In the genomic region with DNA sequence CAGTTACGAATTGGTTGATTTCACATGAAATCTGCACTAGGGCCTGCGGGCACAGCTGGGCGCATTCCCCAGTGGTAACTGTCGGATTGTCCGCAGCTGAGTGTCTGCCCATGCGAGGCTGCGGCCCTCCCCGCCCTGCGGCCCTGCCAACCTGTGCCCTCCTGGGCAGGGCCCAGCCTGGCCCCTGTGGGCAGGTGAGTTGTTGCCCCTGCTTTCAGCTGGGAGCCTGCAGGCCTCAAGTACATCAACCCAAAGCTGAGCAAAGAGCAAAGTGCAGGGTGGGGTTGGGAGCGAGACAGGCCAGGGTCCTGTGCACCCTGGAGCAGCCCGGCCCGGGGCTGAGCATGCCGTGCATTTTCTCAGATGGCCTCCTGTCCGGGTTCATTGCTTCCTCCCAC, we compare ENCODE assay signal across 27 cellular contexts.
"Had no signal": no experiment of that assay in that cellular context is flagged by ENCODE, and none has a peak within 500 bp of the region (broad histone marks: within the 10 kb centered on the region; RNA-seq: fewer than 3 reads in every experiment).

No MANE protein-coding gene starts in this region.

- H3K4me3 ChIP-seq: adrenal gland, ascending aorta, cardiac muscle cell, coronary artery, dorsolateral prefrontal cortex, gastrocnemius medialis, left ventricle myocardium inferior, pancreas, psoas muscle, suprapubic skin, tibial nerve had no signal

- H3K4me1 ChIP-seq: adrenal gland, ascending aorta, pancreas, psoas muscle had no signal

- H3K27me3 ChIP-seq: adrenal gland, ascending aorta, cardiac muscle cell, gastrocnemius medialis, pancreas, tibial nerve had no signal

- H3K27ac ChIP-seq: adrenal gland, ascending aorta, cardiac muscle cell, coronary artery, dorsolateral prefrontal cortex, gastrocnemius medialis, left ventricle myocardium inferior, pancreas, psoas muscle, suprapubic skin, tibial nerve had no signal

- DNase-seq: activated CD4-positive, alpha-beta memory T cell treated with anti-CD3 and anti-CD28 coated beads for 36 hours; activated CD4-positive, alpha-beta T cell treated with anti-CD3 and anti-CD28 coated beads, Interleukin-2, amount 10 ng/mL, durations not matched to agents 24 days and 14 days; activated CD4-positive, CD25-positive, alpha-beta regulatory T cell treated with anti-CD3 and anti-CD28 coated beads, Interleukin-2, amount 50 U/mL, for 72 hours; activated CD8-positive, alpha-beta memory T cell treated with anti-CD3 and anti-CD28 coated beads, Interleukin-2, amount 50 U/mL, for 4 hours; activated effector memory CD4-positive, alpha-beta T cell treated with anti-CD3 and anti-CD28 coated beads, Interleukin-2, amount 50 U/mL, for 16 hours; activated naive CD4-positive, alpha-beta T cell treated with anti-CD3 and anti-CD28 coated beads for 36 hours; activated naive CD8-positive, alpha-beta T cell treated with anti-CD3 and anti-CD28 coated beads for 36 hours; activated T-cell treated with anti-CD3 and anti-CD28 coated beads, Interleukin-2, amount 50 U/mL, for 1 hour; adrenal gland; effector memory CD8-positive, alpha-beta T cell; erythroblast; gastrocnemius medialis; glutamatergic neuron; left ventricle myocardium inferior; mammary epithelial cell; naive B cell; nephron progenitor cell; stimulated activated naive CD4-positive, alpha-beta T cell; T-helper 2 cell had no signal

- H3K9me3 ChIP-seq: adrenal gland, ascending aorta, gastrocnemius medialis, left ventricle myocardium inferior, pancreas, psoas muscle, suprapubic skin, tibial nerve had no signal

- H3K36me3 ChIP-seq: adrenal gland, ascending aorta, gastrocnemius medialis, left ventricle myocardium inferior, pancreas, suprapubic skin, tibial nerve had no signal

- ATAC-seq: effector memory CD8-positive, alpha-beta T cell; gastrocnemius medialis; pancreas; psoas muscle had no signal
